Comparison of ENCODE assay signal across 22 cellular contexts in genomic region chr11:24559315-24559714, GRCh38.
DNase-seq lines count a peak whose midpoint lies in the region; ATAC-seq and TF ChIP-seq lines count a peak whose summit lies in the region.
"Had no signal": no experiment of that assay in that cellular context is flagged by ENCODE, and none has a peak within 500 bp of the region (broad histone marks: within the 10 kb centered on the region; RNA-seq: fewer than 3 reads in every experiment).

No MANE protein-coding gene starts in this region.

- DNase-seq in HT-29 (ENCODE audit: low spot score), result peak; percentile 31
- no peak for DNase-seq in mucosa of descending colon
- no peak for DNase-seq in progenitor cell of endocrine pancreas (ENCODE audit: low spot score, unreplicated experiment)
- DNase-seq in activated CD8-positive, alpha-beta T cell treated with anti-CD3 and anti-CD28 coated beads, Interleukin-2, amount 10 ng/mL, durations not matched to agents 7 days and 5 days, result no peak
- DNase-seq in epidermal melanocyte (ENCODE audit: insufficient read length, low spot score), result no peak
- DNase-seq: AML-193; Caco-2; Calu3; CD4-positive, alpha-beta T cell; CD8-positive, alpha-beta T cell; DMS79; DND-41; EL; GDM1 had no signal

- no peaks in the 10 kb centered on the region for H3K4me1 ChIP-seq in mucosa of descending colon (ENCODE audit: low read depth)
- H3K4me1 ChIP-seq: A549; BLaER1 treated with 17β-estradiol and CSF1 and Interleukin-3, amounts not matched to agents 10 nM and 100 nM; Caco-2 had no signal

- no peaks in the 10 kb centered on the region for H3K4me1 Mint-ChIP-seq in progenitor cell of endocrine pancreas (ENCODE audit: low read depth)
- no peaks in the 10 kb centered on the region for H3K4me1 Mint-ChIP-seq in activated CD8-positive, alpha-beta T cell treated with anti-CD3 and anti-CD28 coated beads, Interleukin-2, amount 10 ng/mL, durations not matched to agents 7 days and 5 days (ENCODE audit: low read depth)
- H3K4me1 Mint-ChIP-seq: B cell had no signal

- H3K9me3 Mint-ChIP-seq in progenitor cell of endocrine pancreas (ENCODE audit: low read depth), result no peaks in the 10 kb centered on the region
- peaks cover 8% of the 10 kb centered on the region for H3K9me3 Mint-ChIP-seq in activated CD8-positive, alpha-beta T cell treated with anti-CD3 and anti-CD28 coated beads, Interleukin-2, amount 10 ng/mL, durations not matched to agents 7 days and 5 days (ENCODE audit: insufficient read depth)

- no peak overlapping the region for H3K4me3 ChIP-seq in mucosa of descending colon
- H3K4me3 ChIP-seq: A549; BLaER1 treated with 17β-estradiol and CSF1 and Interleukin-3, amounts not matched to agents 10 nM and 100 nM; GM12878 had no signal

- intact Hi-C loops in mucosa of descending colon (cut with DNase I, micrococcal nuclease), result no loop called here

- no peaks in the 10 kb centered on the region for H3K9me3 ChIP-seq in mucosa of descending colon
- H3K9me3 ChIP-seq: A549; BLaER1 treated with 17β-estradiol and CSF1 and Interleukin-3, amounts not matched to agents 10 nM and 100 nM; Caco-2 had no signal

- no peaks in the 10 kb centered on the region for H3K36me3 Mint-ChIP-seq in progenitor cell of endocrine pancreas (ENCODE audit: insufficient read depth)
- no peaks in the 10 kb centered on the region for H3K36me3 Mint-ChIP-seq in activated CD8-positive, alpha-beta T cell treated with anti-CD3 and anti-CD28 coated beads, Interleukin-2, amount 10 ng/mL, durations not matched to agents 7 days and 5 days (ENCODE audit: low read depth)
- H3K36me3 Mint-ChIP-seq: CD8-positive, alpha-beta T cell had no signal

- no peaks in the 10 kb centered on the region for H3K36me3 ChIP-seq in mucosa of descending colon (ENCODE audit: low read depth)
- H3K36me3 ChIP-seq: BLaER1 treated with 17β-estradiol and CSF1 and Interleukin-3, amounts not matched to agents 10 nM and 100 nM had no signal

- TF ChIP-seq CTCF in VCaP (conservative IDR thresholded peaks at IDR 0.05), result no peak
- TF ChIP-seq CTCF in mucosa of descending colon (IDR thresholded peaks at IDR 0.05), result no peak
- no peak for TF ChIP-seq CTCF in progenitor cell of endocrine pancreas (IDR thresholded peaks at IDR 0.05; ENCODE audit: unreplicated experiment)

- ATAC-seq in mucosa of descending colon (peak; percentile 89), HG03196 (IDR thresholded peaks at IDR 0.05; ENCODE audit: unreplicated experiment) (no peak)
- no peak for ATAC-seq in activated CD8-positive, alpha-beta T cell treated with anti-CD3 and anti-CD28 coated beads, Interleukin-2, amount 10 ng/mL, durations not matched to agents 7 days and 5 days
- ATAC-seq: A549; CD8-positive, alpha-beta T cell; GM12878 had no signal

- H3K27ac Mint-ChIP-seq in progenitor cell of endocrine pancreas, result peak overlapping the region; percentile 9
- H3K27ac Mint-ChIP-seq in activated CD8-positive, alpha-beta T cell treated with anti-CD3 and anti-CD28 coated beads, Interleukin-2, amount 10 ng/mL, durations not matched to agents 7 days and 5 days, result no peak overlapping the region
- H3K27ac Mint-ChIP-seq: B cell; CD4-positive, alpha-beta T cell; CD8-positive, alpha-beta T cell had no signal

- H3K27me3 Mint-ChIP-seq in progenitor cell of endocrine pancreas, result no peaks in the 10 kb centered on the region
- no peaks in the 10 kb centered on the region for H3K27me3 Mint-ChIP-seq in activated CD8-positive, alpha-beta T cell treated with anti-CD3 and anti-CD28 coated beads, Interleukin-2, amount 10 ng/mL, durations not matched to agents 7 days and 5 days (ENCODE audit: low read depth)
- H3K27me3 Mint-ChIP-seq: B cell; CD4-positive, alpha-beta T cell had no signal

- CTCF ChIA-PET in activated CD8-positive, alpha-beta T cell treated with anti-CD3 and anti-CD28 coated beads, Interleukin-2, amount 10 ng/mL, durations not matched to agents 7 days and 5 days (lab: Charles Lee), result no interaction called here

- peak overlapping the region; percentile 34; the same call in 1 of the 2 replicates for H3K27ac ChIP-seq in VCaP
- H3K27ac ChIP-seq: 22Rv1; A549; BLaER1 treated with 17β-estradiol and CSF1 and Interleukin-3, amounts not matched to agents 10 nM and 100 nM; C4-2B had no signal

- no peak overlapping the region for H3K4me3 Mint-ChIP-seq in progenitor cell of endocrine pancreas (ENCODE audit: low read depth)
- no peak overlapping the region for H3K4me3 Mint-ChIP-seq in activated CD8-positive, alpha-beta T cell treated with anti-CD3 and anti-CD28 coated beads, Interleukin-2, amount 10 ng/mL, durations not matched to agents 7 days and 5 days
- H3K4me3 Mint-ChIP-seq: B cell; CD4-positive, alpha-beta T cell; CD8-positive, alpha-beta T cell had no signal

- POLR2A ChIA-PET in activated CD8-positive, alpha-beta T cell treated with anti-CD3 and anti-CD28 coated beads, Interleukin-2, amount 10 ng/mL, durations not matched to agents 7 days and 5 days (lab: Charles Lee), result no interaction called here
